ENCODE assay signal across 1 cellular context in the genomic region with DNA sequence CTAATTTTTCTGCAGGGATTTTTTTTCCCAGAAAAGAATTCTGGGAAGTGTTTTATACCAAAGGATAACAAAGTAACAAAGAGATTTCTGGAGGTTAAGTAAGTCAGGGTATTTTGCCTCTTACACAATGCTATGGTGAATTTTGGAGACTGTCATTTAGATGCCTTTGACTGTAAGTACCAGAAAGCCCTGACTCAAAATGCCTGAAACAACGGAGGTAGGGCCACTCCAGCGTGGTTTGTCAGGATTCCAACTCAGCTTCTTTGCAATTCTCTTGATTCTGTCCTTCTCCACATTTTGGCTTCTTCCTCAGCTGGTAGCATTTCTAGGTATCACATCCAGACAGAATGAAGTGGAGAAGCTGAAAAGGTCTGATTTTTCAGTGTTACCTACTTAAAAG.
TF ChIP-seq lines count a peak whose summit lies in the region.

No MANE protein-coding gene starts in this region.

TF ChIP-seq in endothelial cell of umbilical vein, 7 proteins besides CTCF, POLR2A, EP300 and RAD21:
- TF ChIP-seq, protein P1, sequence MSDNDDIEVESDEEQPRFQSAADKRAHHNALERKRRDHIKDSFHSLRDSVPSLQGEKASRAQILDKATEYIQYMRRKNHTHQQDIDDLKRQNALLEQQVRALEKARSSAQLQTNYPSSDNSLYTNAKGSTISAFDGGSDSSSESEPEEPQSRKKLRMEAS (IDR thresholded peaks at IDR 0.05; ENCODE audit: insufficient read depth, insufficient read length) = no peak
- no peak for TF ChIP-seq MYC (IDR thresholded peaks at IDR 0.05; ENCODE audit: low read depth, low read length)
- no peak for TF ChIP-seq JUN (IDR thresholded peaks at IDR 0.05; ENCODE audit: borderline replicate concordance, insufficient read depth, insufficient read length, low read depth)
- TF ChIP-seq POLR2AphosphoS5 (IDR thresholded peaks at IDR 0.05; ENCODE audit: insufficient read depth, low read depth, low read length) = no peak
- TF ChIP-seq EZH2 (IDR thresholded peaks at IDR 0.05; ENCODE audit: borderline replicate concordance, low read depth, low read length, severe bottlenecking) = no peak
- no peak for TF ChIP-seq FOS (IDR thresholded peaks at IDR 0.05; ENCODE audit: borderline replicate concordance, insufficient read depth, low read length)
- no peak for TF ChIP-seq GATA2 (IDR thresholded peaks at IDR 0.05; ENCODE audit: insufficient read depth, insufficient read length, low read depth, low read length)
